Comparison of ENCODE assay signal across 8 cellular contexts in genomic region chr9:125200216-125201047, GRCh38. TPM values are rescaled to one million over a fixed set of nuclear protein-coding genes. Genes with fewer than 3 reads are reported as not detected.
DNase-seq lines count a peak whose midpoint lies in the region; ATAC-seq and TF ChIP-seq lines count a peak whose summit lies in the region.

Gene RABEPK, plus strand, starts transcription at chr9:125200542. Its CDS starts 2,472 bp downstream, at chr9:125203014.

- H3K27ac ChIP-seq in angular gyrus (ENCODE audit: low read depth, low read length), result peak within 1 kb of the TSS; percentile 77
- peak within 1 kb of the TSS; percentile 79 to 86 for H3K27ac ChIP-seq in right atrium auricular region
- peak within 1 kb of the TSS; percentile 85 to 96 for H3K27ac ChIP-seq in uterus

- intact Hi-C loops in uterus (cut with DNase I; ENCODE audit: low total_unique reads), result no loop called here

- no peaks in the 10 kb centered on the region for H3K27me3 Mint-ChIP-seq in T-helper 17 cell

- peak; percentile 97 for ATAC-seq in HG02870 (IDR thresholded peaks at IDR 0.05; ENCODE audit: unreplicated experiment)
- peak; percentile 98 for ATAC-seq in T-helper 17 cell

- H3K27me3 ChIP-seq in right atrium auricular region (no peaks in the 10 kb centered on the region), uterus (no peaks in the 10 kb centered on the region)

- H3K27ac Mint-ChIP-seq in T-helper 17 cell, result peak within 1 kb of the TSS; percentile 94

- H3K4me3 Mint-ChIP-seq in T-helper 17 cell, result peak within 1 kb of the TSS; percentile 90

- DNase-seq in GM13977 (ENCODE audit: low spot score) (peak; percentile 94), NCI-H146 treated with DMSO at 0.1 percent for 48 hours (lab: John Stamatoyannopoulos, UW; ENCODE audit: unreplicated experiment) (peak; percentile 50), T-helper 17 cell (peak; percentile 84 to 91 (median 87)), right atrium auricular region (ENCODE audit: low spot score) (peak; percentile 93), pulmonary artery endothelial cell (ENCODE audit: low read depth, low spot score) (peak; percentile 76), uterus (peak; percentile 93 to 95)

- H3K36me3 ChIP-seq in right atrium auricular region (peaks cover 12% of the 10 kb centered on the region), uterus (no peaks in the 10 kb centered on the region)

- H3K4me3 ChIP-seq in right atrium auricular region, result peak within 1 kb of the TSS; percentile 67 to 74
- peak within 1 kb of the TSS; percentile 84 to 88 for H3K4me3 ChIP-seq in uterus

- H3K36me3 Mint-ChIP-seq in T-helper 17 cell (ENCODE audit: low read depth), result peaks cover 7% of the 10 kb centered on the region

- no peaks in the 10 kb centered on the region for H3K9me3 ChIP-seq in T-helper 17 cell (ENCODE audit: control insufficient read depth, low read length, poor library complexity, severe bottlenecking)
- no peaks in the 10 kb centered on the region for H3K9me3 ChIP-seq in right atrium auricular region
- H3K9me3 ChIP-seq in uterus, result no peaks in the 10 kb centered on the region

- TF ChIP-seq CTCF in GM13977 (IDR thresholded peaks at IDR 0.05; ENCODE audit: extremely low read depth, insufficient read depth, missing control alignments) (no peak), right atrium auricular region (IDR thresholded peaks at IDR 0.05) (no peak), uterus (IDR thresholded peaks at IDR 0.05) (peak in 1 of 4 experiments; percentile 2)

- H3K4me1 Mint-ChIP-seq in T-helper 17 cell, result peaks cover 20% of the 10 kb centered on the region

- in situ Hi-C loops in GM13977 (cut with MboI; ENCODE audit: low pct_unique_long_range_greater_than_20kb, low sequenced_read_pairs, unreplicated experiment), result no loop called here

- H3K4me1 ChIP-seq in right atrium auricular region, result peaks cover 0 to 11% of the 10 kb centered on the region in 2 donors
- no peaks in the 10 kb centered on the region for H3K4me1 ChIP-seq in uterus

- peak; percentile 76 to 82 for TF ChIP-seq POLR2A in uterus (IDR thresholded peaks at IDR 0.05)

RNA-seq across cellular contexts. Expression of gene RABEPK, which starts in this region (rescaled TPM):
- total RNA-seq in T-helper 17 cell (10 to 100 TPM in 1 of 2 donors, 1 to 10 TPM in 1; 9.8 to 13.0 TPM), right atrium auricular region (10 to 100 TPM in 1 of 2 donors, 1 to 10 TPM in 1; 7.5 to 12.1 TPM), pulmonary artery endothelial cell (34.0 and 44.0 TPM in 2 replicates), uterus (10 to 100 TPM; 16.0 to 39.7 (median 21.0) TPM)

Comparison
In these comparisons a context has a peak if more than half of its experiments do, and no peak if none do; other contexts are left out.
1. Peak in every context shown above with its lines: DNase-seq, ATAC-seq, H3K4me3 ChIP-seq and H3K27ac ChIP-seq.